Comparison of ENCODE assay signal across 28 cellular contexts in the genomic region with DNA sequence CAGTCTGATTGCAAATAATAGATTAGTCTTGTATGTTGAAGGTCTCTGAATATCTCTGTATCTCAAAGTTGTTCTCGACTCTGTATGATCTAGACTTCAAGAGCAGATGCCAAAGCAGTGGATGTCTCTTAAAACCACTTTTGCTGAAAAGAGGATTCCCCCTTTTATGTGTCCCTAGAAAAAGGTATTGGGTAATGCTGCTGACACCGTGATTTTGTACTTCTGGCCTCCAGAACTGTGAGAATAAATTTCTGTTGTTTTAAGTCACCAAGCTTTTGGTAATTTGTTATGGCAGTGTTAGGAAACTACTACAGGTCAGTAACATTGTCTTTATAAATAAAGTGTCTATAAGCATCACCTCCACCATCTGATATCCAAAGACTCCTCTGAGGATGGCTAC.
"Had no signal": no experiment of that assay in that cellular context is flagged by ENCODE, and none has a peak within 500 bp of the region (broad histone marks: within the 10 kb centered on the region; RNA-seq: fewer than 3 reads in every experiment).

No MANE protein-coding gene starts in this region.

- H3K79me2 ChIP-seq: parathyroid adenoma had no signal

- H3K4me3 ChIP-seq: neural progenitor cell, ovary, psoas muscle, thoracic aorta, thyroid gland, tibial nerve, upper lobe of left lung, vagina had no signal

- DNase-seq: naive thymus-derived CD4-positive, alpha-beta T cell; natural killer cell; occipital lobe; ovary; posterior cingulate gyrus; psoas muscle; right cardiac atrium; small intestine; stimulated activated CD4-positive, alpha-beta T cell treated with anti-CD3 and anti-CD28 coated beads, Interleukin-12 subunit alpha, Interleukin-12 subunit beta, amount 100 ng/mL, for 4 hours; stimulated activated CD4-positive, alpha-beta T cell treated with anti-CD3 and anti-CD28 coated beads, Interleukin-1b, Interleukin-23, amount 100 ng/mL, for 48 hours; stimulated activated CD4-positive, alpha-beta T cell treated with anti-CD3 and anti-CD28 coated beads, Interleukin-4, amount 100 ng/mL, for 1 hour; stimulated activated CD4-positive, alpha-beta T cell treated with anti-CD3 and anti-CD28 coated beads, Interleukin-4, amount 100 ng/mL, for 4 hours; stimulated activated CD8-positive, alpha-beta memory T cell treated with anti-CD3 and anti-CD28 coated beads, Interleukin-4, amount 100 ng/mL, for 48 hours; stimulated activated naive CD4-positive, alpha-beta T cell; stimulated activated naive CD8-positive, alpha-beta T cell treated with anti-CD3 and anti-CD28 coated beads, Interleukin-15, amount 100 ng/mL, for 72 hours; stimulated activated naive CD8-positive, alpha-beta T cell treated with anti-CD3 and anti-CD28 coated beads, Interleukin-15, Interleukin-2, amounts not matched to agents 100 U/mL and 50 U/mL, for 24 hours; substantia nigra; thyroid gland; trophoblast cell; upper lobe of left lung had no signal

- FAIRE-seq: small intestine, urothelium cell line had no signal

- H3K27me3 ChIP-seq: neural progenitor cell, ovary, thyroid gland, tibial nerve, upper lobe of left lung, vagina had no signal

- H3K4me2 ChIP-seq: neural progenitor cell had no signal

- H3K9ac ChIP-seq: neural progenitor cell, parathyroid adenoma had no signal

- ATAC-seq: naive thymus-derived CD4-positive, alpha-beta T cell; natural killer cell; psoas muscle; right cardiac atrium; sciatic nerve; stimulated activated memory B cell treated with anti-CD40 and anti-IgM and Interleukin-4, amounts not matched to agents 10 μg/mL and 1 μg/mL and 100 μg/mL, for 72 hours; stimulated activated naive CD8-positive, alpha-beta T cell treated with anti-CD3 and anti-CD28 coated beads, Interleukin-15, amount 100 ng/mL, for 72 hours; stimulated activated naive CD8-positive, alpha-beta T cell treated with anti-CD3 and anti-CD28 coated beads, Interleukin-15, Interleukin-2, amounts not matched to agents 100 U/mL and 50 U/mL, for 24 hours had no signal

- H2AFZ ChIP-seq: neural progenitor cell, parathyroid adenoma had no signal

- H3K27ac ChIP-seq: neural progenitor cell, ovary, parathyroid adenoma, psoas muscle, thoracic aorta, thyroid gland, tibial nerve, upper lobe of left lung, vagina had no signal

- H3K36me3 ChIP-seq: neural progenitor cell, ovary, thoracic aorta, thyroid gland, tibial nerve, upper lobe of left lung, vagina had no signal

- H3K9me3 ChIP-seq: ovary, psoas muscle, thoracic aorta, thyroid gland, tibial nerve, upper lobe of left lung, vagina had no signal

- H3K4me1 ChIP-seq: neural progenitor cell, psoas muscle, upper lobe of left lung, vagina had no signal
